Comparison of ENCODE assay signal across 1 cellular context in the genomic region with DNA sequence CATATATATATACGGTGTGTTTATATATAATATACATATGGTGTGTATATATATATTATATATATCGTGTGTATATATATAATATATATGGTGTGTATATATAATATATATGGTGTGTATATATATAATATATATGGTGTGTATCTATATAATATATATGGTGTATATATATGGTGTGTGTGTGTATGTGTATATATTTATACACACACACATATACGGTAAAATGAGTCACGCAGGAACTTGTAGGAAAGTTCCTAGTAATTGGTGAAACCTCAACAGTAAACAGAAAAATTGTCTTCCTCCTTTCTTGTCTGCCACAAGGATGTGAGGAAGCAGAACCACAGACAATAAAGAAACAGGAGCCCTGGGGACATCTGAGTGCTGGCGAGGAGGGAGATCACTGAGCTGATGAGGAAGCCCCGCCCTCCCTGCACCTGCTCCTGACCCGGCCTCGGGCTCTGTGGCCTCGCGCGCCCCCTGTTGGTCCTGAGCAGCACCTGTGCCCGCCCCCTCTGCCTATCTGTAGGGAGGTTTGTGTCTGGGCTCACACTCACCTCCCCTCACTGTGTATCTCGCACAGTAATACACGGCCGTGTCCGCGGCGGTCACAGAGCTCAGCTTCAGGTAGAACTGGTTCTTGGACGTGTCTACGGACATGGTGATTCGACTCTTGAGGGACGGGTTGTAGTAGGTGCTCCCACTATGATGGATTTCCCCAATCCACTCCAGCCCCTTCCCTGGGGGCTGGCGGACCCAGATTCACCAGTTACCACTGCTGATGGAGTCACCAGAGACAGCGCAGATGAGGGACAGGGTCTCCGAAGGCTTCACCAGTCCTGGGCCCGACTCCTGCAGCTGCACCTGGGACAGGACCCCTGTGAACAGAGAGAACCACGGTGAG.
TF ChIP-seq lines count a peak whose summit lies in the region.

No MANE protein-coding gene starts in this region.

TF ChIP-seq in HepG2, 621 proteins besides CTCF, POLR2A, EP300 and RAD21 (continued from another document):
- TF ChIP-seq, protein P1, sequence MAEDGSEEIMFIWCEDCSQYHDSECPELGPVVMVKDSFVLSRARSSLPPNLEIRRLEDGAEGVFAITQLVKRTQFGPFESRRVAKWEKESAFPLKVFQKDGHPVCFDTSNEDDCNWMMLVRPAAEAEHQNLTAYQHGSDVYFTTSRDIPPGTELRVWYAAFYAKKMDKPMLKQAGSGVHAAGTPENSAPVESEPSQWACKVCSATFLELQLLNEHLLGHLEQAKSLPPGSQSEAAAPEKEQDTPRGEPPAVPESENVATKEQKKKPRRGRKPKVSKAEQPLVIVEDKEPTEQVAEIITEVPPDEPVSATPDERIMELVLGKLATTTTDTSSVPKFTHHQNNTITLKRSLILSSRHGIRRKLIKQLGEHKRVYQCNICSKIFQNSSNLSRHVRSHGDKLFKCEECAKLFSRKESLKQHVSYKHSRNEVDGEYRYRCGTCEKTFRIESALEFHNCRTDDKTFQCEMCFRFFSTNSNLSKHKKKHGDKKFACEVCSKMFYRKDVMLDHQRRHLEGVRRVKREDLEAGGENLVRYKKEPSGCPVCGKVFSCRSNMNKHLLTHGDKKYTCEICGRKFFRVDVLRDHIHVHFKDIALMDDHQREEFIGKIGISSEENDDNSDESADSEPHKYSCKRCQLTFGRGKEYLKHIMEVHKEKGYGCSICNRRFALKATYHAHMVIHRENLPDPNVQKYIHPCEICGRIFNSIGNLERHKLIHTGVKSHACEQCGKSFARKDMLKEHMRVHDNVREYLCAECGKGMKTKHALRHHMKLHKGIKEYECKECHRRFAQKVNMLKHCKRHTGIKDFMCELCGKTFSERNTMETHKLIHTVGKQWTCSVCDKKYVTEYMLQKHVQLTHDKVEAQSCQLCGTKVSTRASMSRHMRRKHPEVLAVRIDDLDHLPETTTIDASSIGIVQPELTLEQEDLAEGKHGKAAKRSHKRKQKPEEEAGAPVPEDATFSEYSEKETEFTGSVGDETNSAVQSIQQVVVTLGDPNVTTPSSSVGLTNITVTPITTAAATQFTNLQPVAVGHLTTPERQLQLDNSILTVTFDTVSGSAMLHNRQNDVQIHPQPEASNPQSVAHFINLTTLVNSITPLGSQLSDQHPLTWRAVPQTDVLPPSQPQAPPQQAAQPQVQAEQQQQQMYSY (CRISPR knock-in tag; IDR thresholded peaks at IDR 0.05): no peak
- TF ChIP-seq YY1 (IDR thresholded peaks at IDR 0.05; ENCODE audit: insufficient read depth, insufficient replicate concordance, low read depth, low read length) (no peak), ATF7-NPFF (CRISPR knock-in tag; IDR thresholded peaks at IDR 0.05; ENCODE audit: low read depth) (no peak), ZNF720 (CRISPR knock-in tag; IDR thresholded peaks at IDR 0.05) (no peak), ZNF329 (CRISPR knock-in tag; IDR thresholded peaks at IDR 0.05; ENCODE audit: low read depth) (no peak), STAG1 (CRISPR knock-in tag; IDR thresholded peaks at IDR 0.05) (no peak), ZNF496 (CRISPR knock-in tag; IDR thresholded peaks at IDR 0.05; ENCODE audit: insufficient replicate concordance) (no peak), ZNF564 (CRISPR knock-in tag; IDR thresholded peaks at IDR 0.05) (no peak), ZFP37 (CRISPR knock-in tag; IDR thresholded peaks at IDR 0.05; ENCODE audit: borderline replicate concordance) (no peak), SSRP1 (CRISPR knock-in tag; IDR thresholded peaks at IDR 0.05) (no peak), ZNF605 (CRISPR knock-in tag; IDR thresholded peaks at IDR 0.05) (no peak)
- TF ChIP-seq, protein P2, sequence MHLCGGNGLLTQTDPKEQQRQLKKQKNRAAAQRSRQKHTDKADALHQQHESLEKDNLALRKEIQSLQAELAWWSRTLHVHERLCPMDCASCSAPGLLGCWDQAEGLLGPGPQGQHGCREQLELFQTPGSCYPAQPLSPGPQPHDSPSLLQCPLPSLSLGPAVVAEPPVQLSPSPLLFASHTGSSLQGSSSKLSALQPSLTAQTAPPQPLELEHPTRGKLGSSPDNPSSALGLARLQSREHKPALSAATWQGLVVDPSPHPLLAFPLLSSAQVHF (CRISPR knock-in tag; IDR thresholded peaks at IDR 0.05): no peak
- TF ChIP-seq, protein P3, sequence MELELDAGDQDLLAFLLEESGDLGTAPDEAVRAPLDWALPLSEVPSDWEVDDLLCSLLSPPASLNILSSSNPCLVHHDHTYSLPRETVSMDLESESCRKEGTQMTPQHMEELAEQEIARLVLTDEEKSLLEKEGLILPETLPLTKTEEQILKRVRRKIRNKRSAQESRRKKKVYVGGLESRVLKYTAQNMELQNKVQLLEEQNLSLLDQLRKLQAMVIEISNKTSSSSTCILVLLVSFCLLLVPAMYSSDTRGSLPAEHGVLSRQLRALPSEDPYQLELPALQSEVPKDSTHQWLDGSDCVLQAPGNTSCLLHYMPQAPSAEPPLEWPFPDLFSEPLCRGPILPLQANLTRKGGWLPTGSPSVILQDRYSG (CRISPR knock-in tag; IDR thresholded peaks at IDR 0.05): no peak
